In genomic region chr19:29422686-29423085, GRCh38 we compare ENCODE assay signal across 28 cellular contexts.
"Had no signal": no experiment of that assay in that cellular context is flagged by ENCODE, and none has a peak within 500 bp of the region (broad histone marks: within the 10 kb centered on the region; RNA-seq: fewer than 3 reads in every experiment).

No MANE protein-coding gene starts in this region.

- H3K9me3 Mint-ChIP-seq: type B pancreatic cell had no signal

- H3K4me3 Mint-ChIP-seq: stimulated activated effector memory CD8-positive, alpha-beta T cell treated with anti-CD3 and anti-CD28 coated beads, Interleukin-12 subunit alpha, Interleukin-12 subunit beta, amount 100 ng/mL, for 72 hours; stimulated activated memory B cell treated with anti-CD40 and anti-IgM and Interleukin-4, amounts not matched to agents 10 μg/mL and 1 μg/mL and 100 μg/mL, for 72 hours; stimulated activated naive B cell treated with anti-CD40 and anti-IgM and Interleukin-4, amounts not matched to agents 10 μg/mL and 1 μg/mL and 100 μg/mL, for 72 hours; stimulated activated naive CD8-positive, alpha-beta T cell treated with anti-CD3 and anti-CD28 coated beads, Interleukin-15, amount 100 ng/mL, for 72 hours; stimulated activated naive CD8-positive, alpha-beta T cell treated with anti-CD3 and anti-CD28 coated beads, Interleukin-15, Interleukin-2, amounts not matched to agents 100 ng/mL and 50 ng/mL, for 24 hours; type B pancreatic cell had no signal

- H3K4me1 ChIP-seq: stomach, suprapubic skin, testis, thyroid gland, tibial artery, tibial nerve, transverse colon, upper lobe of left lung, upper lobe of right lung, uterus, vagina had no signal

- H3K27me3 ChIP-seq: suprapubic skin, testis, thyroid gland, tibial artery, tibial nerve, transverse colon, upper lobe of left lung, upper lobe of right lung, uterus, vagina had no signal

- H3K4me3 ChIP-seq: stomach, suprapubic skin, testis, thoracic aorta, thyroid gland, tibial artery, tibial nerve, transverse colon, upper lobe of left lung, upper lobe of right lung, uterus, vagina had no signal

- ATAC-seq: stimulated activated effector memory CD8-positive, alpha-beta T cell treated with anti-CD3 and anti-CD28 coated beads, Interleukin-12 subunit alpha, Interleukin-12 subunit beta, amount 100 ng/mL, for 72 hours; stimulated activated memory B cell treated with anti-CD40 and anti-IgM and Interleukin-4, amounts not matched to agents 10 μg/mL and 1 μg/mL and 100 μg/mL, for 72 hours; stimulated activated naive B cell treated with anti-CD40 and anti-IgM and Interleukin-4, amounts not matched to agents 10 μg/mL and 1 μg/mL and 100 μg/mL, for 72 hours; stimulated activated naive CD8-positive, alpha-beta T cell treated with anti-CD3 and anti-CD28 coated beads, Interleukin-15, amount 100 ng/mL, for 72 hours; upper lobe of right lung had no signal

- H3K27ac ChIP-seq: stomach, suprapubic skin, testis, thoracic aorta, thyroid gland, tibial artery, tibial nerve, transverse colon, upper lobe of left lung, upper lobe of right lung, uterus, vagina had no signal

- H3K27me3 Mint-ChIP-seq: stimulated activated memory B cell treated with anti-CD40 and anti-IgM and Interleukin-4, amounts not matched to agents 10 μg/mL and 1 μg/mL and 100 μg/mL, for 72 hours; stimulated activated naive B cell treated with anti-CD40 and anti-IgM and Interleukin-4, amounts not matched to agents 10 μg/mL and 1 μg/mL and 100 μg/mL, for 72 hours; stimulated activated naive CD8-positive, alpha-beta T cell treated with anti-CD3 and anti-CD28 coated beads, Interleukin-15, Interleukin-2, amounts not matched to agents 100 ng/mL and 50 ng/mL, for 24 hours had no signal

- H3K36me3 Mint-ChIP-seq: stimulated activated effector memory CD8-positive, alpha-beta T cell treated with anti-CD3 and anti-CD28 coated beads, Interleukin-12 subunit alpha, Interleukin-12 subunit beta, amount 100 ng/mL, for 72 hours; stimulated activated memory B cell treated with anti-CD40 and anti-IgM and Interleukin-4, amounts not matched to agents 10 μg/mL and 1 μg/mL and 100 μg/mL, for 72 hours; stimulated activated naive B cell treated with anti-CD40 and anti-IgM and Interleukin-4, amounts not matched to agents 10 μg/mL and 1 μg/mL and 100 μg/mL, for 72 hours; type B pancreatic cell had no signal

- DNase-seq: stimulated activated CD4-positive, alpha-beta T cell treated with anti-CD3 and anti-CD28 coated beads, Interleukin-2, amount 100 ng/mL, for 48 hours; stimulated activated CD4-positive, alpha-beta T cell treated with anti-CD3 and anti-CD28 coated beads, Interleukin-4, amount 100 ng/mL, for 1 hour; stimulated activated CD4-positive, alpha-beta T cell treated with anti-CD3 and anti-CD28 coated beads, Interleukin-4, amount 100 ng/mL, for 24 hours; stimulated activated CD4-positive, alpha-beta T cell treated with anti-CD3 and anti-CD28 coated beads, Interleukin-4, amount 100 ng/mL, for 4 hours; stimulated activated CD8-positive, alpha-beta memory T cell treated with anti-CD3 and anti-CD28 coated beads, Interleukin-4, amount 100 ng/mL, for 48 hours; stimulated activated naive B cell treated with anti-CD40 and anti-IgM and Interleukin-4, amounts not matched to agents 10 μg/mL and 1 μg/mL and 100 μg/mL, for 72 hours; stimulated activated naive CD4-positive, alpha-beta T cell; stimulated activated naive CD4-positive, alpha-beta T cell treated with Interleukin-2 at 50 U/mL for 16 hours; stimulated activated naive CD8-positive, alpha-beta T cell treated with anti-CD3 and anti-CD28 coated beads, Interleukin-15, amount 100 ng/mL, for 72 hours; stimulated activated naive CD8-positive, alpha-beta T cell treated with anti-CD3 and anti-CD28 coated beads, Interleukin-15, Interleukin-2, amounts not matched to agents 100 U/mL and 50 U/mL, for 24 hours; stomach; substantia nigra; testis; thyroid gland; tibial artery; transverse colon; trophoblast cell; upper lobe of left lung; upper lobe of right lung; uterus had no signal

- H3K9me3 ChIP-seq: suprapubic skin, testis, thoracic aorta, thyroid gland, transverse colon, upper lobe of left lung, upper lobe of right lung, uterus, vagina had no signal

- H3K27ac Mint-ChIP-seq: stimulated activated effector memory CD8-positive, alpha-beta T cell treated with anti-CD3 and anti-CD28 coated beads, Interleukin-12 subunit alpha, Interleukin-12 subunit beta, amount 100 ng/mL, for 72 hours; stimulated activated memory B cell treated with anti-CD40 and anti-IgM and Interleukin-4, amounts not matched to agents 10 μg/mL and 1 μg/mL and 100 μg/mL, for 72 hours; stimulated activated naive B cell treated with anti-CD40 and anti-IgM and Interleukin-4, amounts not matched to agents 10 μg/mL and 1 μg/mL and 100 μg/mL, for 72 hours; stimulated activated naive CD8-positive, alpha-beta T cell treated with anti-CD3 and anti-CD28 coated beads, Interleukin-15, amount 100 ng/mL, for 72 hours; stimulated activated naive CD8-positive, alpha-beta T cell treated with anti-CD3 and anti-CD28 coated beads, Interleukin-15, Interleukin-2, amounts not matched to agents 100 ng/mL and 50 ng/mL, for 24 hours; type B pancreatic cell had no signal

- H3K4me1 Mint-ChIP-seq: stimulated activated memory B cell treated with anti-CD40 and anti-IgM and Interleukin-4, amounts not matched to agents 10 μg/mL and 1 μg/mL and 100 μg/mL, for 72 hours; stimulated activated naive B cell treated with anti-CD40 and anti-IgM and Interleukin-4, amounts not matched to agents 10 μg/mL and 1 μg/mL and 100 μg/mL, for 72 hours; stimulated activated naive CD8-positive, alpha-beta T cell treated with anti-CD3 and anti-CD28 coated beads, Interleukin-15, amount 100 ng/mL, for 72 hours had no signal

- H3K36me3 ChIP-seq: stomach, suprapubic skin, thoracic aorta, thyroid gland, tibial artery, tibial nerve, transverse colon, upper lobe of left lung, upper lobe of right lung, uterus, vagina had no signal
